ENCODE assay signal across 8 cellular contexts in the genomic region with DNA sequence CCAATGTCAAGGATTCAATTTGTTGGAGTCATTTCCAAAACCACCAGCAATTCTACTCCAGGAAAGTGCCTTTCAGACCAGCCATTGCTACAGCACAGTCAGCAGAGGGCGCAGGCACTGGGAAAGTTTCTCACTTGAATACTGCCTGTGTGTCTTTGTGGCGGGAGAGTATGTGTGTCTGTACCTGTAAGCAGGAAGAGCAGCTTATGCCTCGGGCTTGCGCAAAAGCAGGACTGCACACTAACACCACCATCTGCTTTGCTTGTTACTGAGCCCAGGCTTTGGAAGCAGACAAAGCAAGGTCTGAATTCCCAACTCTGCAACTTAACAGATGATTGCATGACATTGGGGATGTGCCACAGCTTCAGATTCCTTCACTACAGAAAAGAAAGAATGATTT.
DNase-seq lines count a peak whose midpoint lies in the region; ATAC-seq and TF ChIP-seq lines count a peak whose summit lies in the region.

No MANE protein-coding gene starts in this region.

- DNase-seq in NK-92 treated with Interleukin-12 subunit alpha and Interleukin-12 subunit beta, amount 100 ng/mL, for 24 hours (lab: John Stamatoyannopoulos, UW), result peak; percentile 60
- DNase-seq in NK-92 (lab: John Stamatoyannopoulos, UW; ENCODE audit: unreplicated experiment) (no peak), NCI-H2227 treated with DMSO at 0.1 percent for 48 hours (lab: John Stamatoyannopoulos, UW) (peak; percentile 76), kidney tubule cell (ENCODE audit: low spot score) (peak; percentile 87)
- peak; percentile 19 to 28 for DNase-seq in central memory CD8-positive, alpha-beta T cell (ENCODE audit: low spot score in 2 of 2)
- DNase-seq in stimulated activated CD4-positive, alpha-beta T cell treated with anti-CD3 and anti-CD28 coated beads, Interleukin-4, amount 100 ng/mL, for 1 hour, result peak; percentile 68

- peaks cover 1% of the 10 kb centered on the region for H3K36me3 Mint-ChIP-seq in central memory CD8-positive, alpha-beta T cell (ENCODE audit: insufficient read depth)

- ATAC-seq in HG03196 (IDR thresholded peaks at IDR 0.05; ENCODE audit: unreplicated experiment), result peak; percentile 72
- peak; percentile 43 for ATAC-seq in central memory CD8-positive, alpha-beta T cell (replicated peaks; ENCODE audit: extremely low read depth, poor library complexity, severe bottlenecking)

- H3K27ac Mint-ChIP-seq in central memory CD8-positive, alpha-beta T cell (ENCODE audit: low read depth), result no peak overlapping the region

- peak; percentile 89 for TF ChIP-seq CTCF in WI38 (IDR thresholded peaks at IDR 0.05; ENCODE audit: low read depth, low read length)

- H3K4me1 Mint-ChIP-seq in central memory CD8-positive, alpha-beta T cell, result no peaks in the 10 kb centered on the region

- no peak overlapping the region for H3K4me3 Mint-ChIP-seq in central memory CD8-positive, alpha-beta T cell

- no peak overlapping the region for H3K4me3 ChIP-seq in WI38 (ENCODE audit: low read depth, low read length)

- no peaks in the 10 kb centered on the region for H3K9me3 Mint-ChIP-seq in central memory CD8-positive, alpha-beta T cell

- H3K27me3 Mint-ChIP-seq in central memory CD8-positive, alpha-beta T cell, result peaks cover 41% of the 10 kb centered on the region
